Comparison of ENCODE assay signal across 18 cellular contexts in genomic region chr10:78210976-78211375, GRCh38.
"Had no signal": no experiment of that assay in that cellular context is flagged by ENCODE, and none has a peak within 500 bp of the region (broad histone marks: within the 10 kb centered on the region; RNA-seq: fewer than 3 reads in every experiment).

No MANE protein-coding gene starts in this region.

- H3K9me3 ChIP-seq: heart left ventricle, pancreas, prostate gland, testis, tibial nerve had no signal

- H3K4me3 Mint-ChIP-seq: neural progenitor cell; stimulated activated naive B cell treated with anti-CD40 and anti-IgM and Interleukin-4, amounts not matched to agents 10 μg/mL and 1 μg/mL and 100 μg/mL, for 72 hours; stimulated activated naive CD8-positive, alpha-beta T cell treated with anti-CD3 and anti-CD28 coated beads, Interleukin-15, amount 100 ng/mL, for 72 hours had no signal

- H3K4me1 ChIP-seq: pancreas, prostate gland had no signal

- H3K9ac ChIP-seq: neural progenitor cell had no signal

- H3K4me3 ChIP-seq: dorsolateral prefrontal cortex, heart left ventricle, lung, neural progenitor cell, pancreas, prostate gland, smooth muscle cell, testis, tibial nerve had no signal

- H3K36me3 Mint-ChIP-seq: neural progenitor cell; stimulated activated naive B cell treated with anti-CD40 and anti-IgM and Interleukin-4, amounts not matched to agents 10 μg/mL and 1 μg/mL and 100 μg/mL, for 72 hours had no signal

- ATAC-seq: left colon had no signal

- H3K27ac Mint-ChIP-seq: stimulated activated naive CD8-positive, alpha-beta T cell treated with anti-CD3 and anti-CD28 coated beads, Interleukin-15, amount 100 ng/mL, for 72 hours had no signal

- H3K36me3 ChIP-seq: heart left ventricle, neural progenitor cell, pancreas, prostate gland, tibial nerve had no signal

- H3K9me3 Mint-ChIP-seq: neural progenitor cell; stimulated activated naive B cell treated with anti-CD40 and anti-IgM and Interleukin-4, amounts not matched to agents 10 μg/mL and 1 μg/mL and 100 μg/mL, for 72 hours; stimulated activated naive CD8-positive, alpha-beta T cell treated with anti-CD3 and anti-CD28 coated beads, Interleukin-15, amount 100 ng/mL, for 72 hours had no signal

- H3K4me2 ChIP-seq: neural progenitor cell, smooth muscle cell had no signal

- H3K27ac ChIP-seq: neural progenitor cell, pancreas, prostate gland, testis, tibial nerve had no signal

- DNase-seq: cortex of kidney; effector CD8-positive, alpha-beta T cell; foreskin melanocyte; left ventricle myocardium superior; occipital lobe; stimulated activated CD4-positive, alpha-beta T cell treated with anti-CD3 and anti-CD28 coated beads, Interleukin-4, amount 100 ng/mL, for 1 hour; stimulated activated naive CD8-positive, alpha-beta T cell treated with anti-CD3 and anti-CD28 coated beads, Interleukin-15, amount 100 ng/mL, for 72 hours had no signal

- H3K27me3 ChIP-seq: dorsolateral prefrontal cortex, heart left ventricle, neural progenitor cell, pancreas, testis, tibial nerve had no signal

- H2AFZ ChIP-seq: neural progenitor cell had no signal
